ENCODE assay signal across 1 cellular context in the genomic region with DNA sequence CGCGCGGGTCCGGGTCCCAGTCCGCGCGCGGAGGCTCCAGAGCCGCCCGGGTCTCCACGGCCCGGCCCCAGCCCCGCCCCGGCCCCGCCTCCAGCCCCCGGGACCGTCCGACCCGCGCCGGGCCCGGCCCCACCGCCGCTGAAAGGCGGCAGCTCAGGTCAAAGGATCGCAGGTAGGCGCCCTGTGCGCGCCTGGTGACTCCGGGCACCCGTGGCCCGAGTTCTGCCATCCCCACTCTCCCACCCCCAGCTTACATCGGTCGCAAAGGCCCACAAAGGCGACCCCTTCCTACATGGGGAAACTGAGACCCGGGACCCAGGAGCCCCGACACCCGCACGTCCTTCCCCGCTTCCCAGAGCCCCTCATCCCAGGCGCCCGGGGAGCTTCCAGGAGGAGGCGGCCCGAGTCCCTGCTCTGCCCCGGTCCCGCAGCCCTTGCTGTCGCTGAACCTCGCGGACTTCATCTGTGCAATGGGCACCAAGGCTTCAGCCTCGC.
TF ChIP-seq lines count a peak whose summit lies in the region.

A gene (minus strand): TSS at position 33 of the 495 bp plus-strand sequence. CDS start 2,075 bp downstream, outside the sequence.

TF ChIP-seq in GM12878, 131 proteins besides CTCF, POLR2A, EP300 and RAD21 (continued from another document):
- TF ChIP-seq IKZF1 (conservative IDR thresholded peaks at IDR 0.05): no peak
TF ChIP-seq in GM12878: peak in this region for 2.
